Comparison of ENCODE assay signal across 15 cellular contexts in the genomic region with DNA sequence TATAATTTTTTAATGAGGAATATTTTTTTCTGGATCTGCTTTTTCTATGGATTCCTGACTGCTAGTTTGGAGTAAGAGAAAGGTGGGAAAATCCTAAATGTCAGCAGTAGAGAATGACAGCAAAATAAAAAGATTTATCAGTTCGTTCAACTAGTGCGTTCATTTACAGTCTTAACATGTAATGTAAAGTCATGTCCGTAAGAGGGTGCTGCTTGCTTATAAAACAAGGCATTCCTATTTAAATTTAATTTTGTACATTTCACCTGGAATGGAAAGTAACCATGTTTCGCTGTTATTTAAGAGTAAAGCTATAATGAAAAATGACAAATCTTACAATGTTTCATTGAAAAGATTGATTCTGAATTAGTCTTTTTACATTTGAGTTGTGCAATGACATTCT.
DNase-seq lines count a peak whose midpoint lies in the region; TF ChIP-seq lines count a peak whose summit lies in the region.
"Had no signal": no experiment of that assay in that cellular context is flagged by ENCODE, and none has a peak within 500 bp of the region (broad histone marks: within the 10 kb centered on the region; RNA-seq: fewer than 3 reads in every experiment).

No MANE protein-coding gene starts in this region.

- H3K4me3 ChIP-seq in OCI-LY3 (ENCODE audit: low read length): no peak overlapping the region
- H3K4me3 ChIP-seq in choroid plexus epithelial cell (ENCODE audit: low read depth, low read length): no peak overlapping the region
- H3K4me3 ChIP-seq in transverse colon: no peak overlapping the region

- no peaks in the 10 kb centered on the region for H3K27me3 ChIP-seq in OCI-LY3 (ENCODE audit: low read depth, low read length)
- no peaks in the 10 kb centered on the region for H3K27me3 ChIP-seq in transverse colon

- H2AFZ ChIP-seq in OCI-LY3 (ENCODE audit: low read depth, low read length): no peak overlapping the region

- intact Hi-C loops in transverse colon (cut with DNase I; ENCODE audit: low total_unique reads): no loop called here

- no peak for TF ChIP-seq EP300 in transverse colon (IDR thresholded peaks at IDR 0.05; ENCODE audit: low read depth)

- peaks cover 19% of the 10 kb centered on the region for H4K20me1 ChIP-seq in OCI-LY3 (ENCODE audit: insufficient read depth, low read length)

- TF ChIP-seq CTCF in OCI-LY3 (IDR thresholded peaks at IDR 0.05; ENCODE audit: low read depth, low read length) (peak; percentile 34; the same call in 1 of the 2 replicates), choroid plexus epithelial cell (conservative IDR thresholded peaks at IDR 0.05; ENCODE audit: low read depth, low read length) (no peak), transverse colon (IDR thresholded peaks at IDR 0.05) (no peak)

- H3K36me3 ChIP-seq in OCI-LY3 (replicated peaks; ENCODE audit: low read depth, low read length): peaks cover 50% of the 10 kb centered on the region
- H3K36me3 ChIP-seq in transverse colon: peaks cover 0 to 58% (median 29%) of the 10 kb centered on the region in 4 donors

- no peak for TF ChIP-seq POLR2A in transverse colon (IDR thresholded peaks at IDR 0.05)

- peak; percentile 8 for DNase-seq in DMS53 (lab: John Stamatoyannopoulos, UW)
- DNase-seq in DMS53 treated with DMSO at 0.1 percent for 48 hours (lab: John Stamatoyannopoulos, UW; ENCODE audit: unreplicated experiment): no peak
- DNase-seq in choroid plexus epithelial cell (ENCODE audit: low read depth): peak; percentile 26
- DNase-seq in midbrain (lab: John Stamatoyannopoulos, UW): peak; percentile 9
- DNase-seq in transverse colon: no peak
- no peak for DNase-seq in NAMALWA (ENCODE audit: low spot score)
- DNase-seq in NK-92 (lab: John Stamatoyannopoulos, UW; ENCODE audit: unreplicated experiment): no peak
- DNase-seq: 8988T; activated effector memory CD4-positive, alpha-beta T cell treated with anti-CD3 and anti-CD28 coated beads, Interleukin-2, amount 50 U/mL, for 16 hours; H7; Kasumi-1; NCI-H2029; NCI-H748 treated with DMSO at 0.1 percent for 48 hours; SIG-M5 had no signal

- no peak overlapping the region for H3K4me2 ChIP-seq in OCI-LY3 (ENCODE audit: low read length)

- in situ Hi-C loops in transverse colon (cut with MboI; ENCODE audit: low pct_ligation_motif_present in 1 of 4, low pct_unique_long_range_greater_than_20kb in 1 of 4, low sequenced_read_pairs in 3 of 4): no loop called here

- H3K4me1 ChIP-seq in OCI-LY3 (ENCODE audit: low read length) (no peaks in the 10 kb centered on the region), transverse colon (no peaks in the 10 kb centered on the region)

- H3K27ac ChIP-seq in OCI-LY3 (ENCODE audit: low read length): no peak overlapping the region
- no peak overlapping the region for H3K27ac ChIP-seq in transverse colon

- H3K9ac ChIP-seq in OCI-LY3 (ENCODE audit: low read length): no peak overlapping the region

- 83 to 85% methylated on average over 4 of the region's 4 CpGs for whole genome bisulfite sequencing in transverse colon (ENCODE audit: low coverage in 1 of 2), 2 donors

- H3K79me2 ChIP-seq in OCI-LY3 (ENCODE audit: low read length): peaks cover 21% of the 10 kb centered on the region

- H3K9me3 ChIP-seq in OCI-LY3 (ENCODE audit: insufficient read depth, low read length) (no peaks in the 10 kb centered on the region), transverse colon (no peaks in the 10 kb centered on the region)

Comparison
In these comparisons a context has a peak if more than half of its experiments do, and no peak if none do; other contexts are left out.
1. DNase-seq: peak in DMS53 (single experiment), choroid plexus epithelial cell (single experiment) and midbrain (single experiment); none in DMS53 treated with DMSO at 0.1 percent for 48 hours (single experiment), transverse colon (single experiment), NAMALWA (single experiment) and NK-92 (single experiment).